ENCODE assay signal across 8 cellular contexts in the genomic region with DNA sequence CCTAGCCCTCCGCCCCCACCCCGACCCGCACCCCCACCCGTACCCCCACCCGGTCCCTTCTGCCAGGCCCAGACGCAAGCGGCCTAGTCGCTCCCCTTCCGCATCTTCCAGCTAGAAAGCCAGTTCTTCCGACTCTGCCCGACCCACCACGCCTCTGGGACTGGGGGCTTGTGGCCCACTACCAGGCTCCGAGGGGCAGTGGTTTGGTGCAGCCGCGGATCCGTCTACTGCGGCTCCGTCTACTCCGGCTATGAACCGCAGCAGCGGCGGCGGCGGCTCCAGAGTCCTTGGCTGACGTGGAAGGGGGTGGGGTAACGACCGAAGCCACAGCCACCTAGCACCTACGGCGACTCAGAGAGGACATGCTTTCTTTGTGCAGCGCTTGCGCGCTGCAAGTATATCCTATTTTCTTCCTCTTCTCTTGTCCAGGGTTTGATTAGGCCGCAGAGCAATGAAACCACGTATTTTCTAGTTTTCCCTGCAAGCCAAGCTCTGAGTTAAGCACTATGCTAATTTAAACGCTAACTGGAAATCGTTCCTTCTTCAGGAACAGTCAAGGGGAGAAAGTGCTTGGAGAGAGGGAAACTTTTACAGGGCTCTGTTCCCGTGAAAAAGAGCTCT. TPM values are rescaled to one million over a fixed set of nuclear protein-coding genes. Genes with fewer than 3 reads are reported as not detected.
A peak's percentile ranks its signal among the peaks of the same experiment; 100 is the strongest.
DNase-seq lines count a peak whose midpoint lies in the region; TF ChIP-seq lines count a peak whose summit lies in the region.

A gene with protein sequence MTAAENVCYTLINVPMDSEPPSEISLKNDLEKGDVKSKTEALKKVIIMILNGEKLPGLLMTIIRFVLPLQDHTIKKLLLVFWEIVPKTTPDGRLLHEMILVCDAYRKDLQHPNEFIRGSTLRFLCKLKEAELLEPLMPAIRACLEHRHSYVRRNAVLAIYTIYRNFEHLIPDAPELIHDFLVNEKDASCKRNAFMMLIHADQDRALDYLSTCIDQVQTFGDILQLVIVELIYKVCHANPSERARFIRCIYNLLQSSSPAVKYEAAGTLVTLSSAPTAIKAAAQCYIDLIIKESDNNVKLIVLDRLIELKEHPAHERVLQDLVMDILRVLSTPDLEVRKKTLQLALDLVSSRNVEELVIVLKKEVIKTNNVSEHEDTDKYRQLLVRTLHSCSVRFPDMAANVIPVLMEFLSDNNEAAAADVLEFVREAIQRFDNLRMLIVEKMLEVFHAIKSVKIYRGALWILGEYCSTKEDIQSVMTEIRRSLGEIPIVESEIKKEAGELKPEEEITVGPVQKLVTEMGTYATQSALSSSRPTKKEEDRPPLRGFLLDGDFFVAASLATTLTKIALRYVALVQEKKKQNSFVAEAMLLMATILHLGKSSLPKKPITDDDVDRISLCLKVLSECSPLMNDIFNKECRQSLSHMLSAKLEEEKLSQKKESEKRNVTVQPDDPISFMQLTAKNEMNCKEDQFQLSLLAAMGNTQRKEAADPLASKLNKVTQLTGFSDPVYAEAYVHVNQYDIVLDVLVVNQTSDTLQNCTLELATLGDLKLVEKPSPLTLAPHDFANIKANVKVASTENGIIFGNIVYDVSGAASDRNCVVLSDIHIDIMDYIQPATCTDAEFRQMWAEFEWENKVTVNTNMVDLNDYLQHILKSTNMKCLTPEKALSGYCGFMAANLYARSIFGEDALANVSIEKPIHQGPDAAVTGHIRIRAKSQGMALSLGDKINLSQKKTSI (minus strand): TSS at position 252 of the 621 bp plus-strand sequence. CDS start 883 bp downstream, outside the sequence.

- CTCF ChIA-PET in HEK293T (lab: Yijun Ruan, JAX), result no interaction called here

- no peak for TF ChIP-seq CTCF in suprapubic skin (IDR thresholded peaks at IDR 0.05)

- H3K36me3 ChIP-seq in suprapubic skin, result peaks cover 41% of the 10 kb centered on the region

- POLR2A ChIA-PET in HEK293T (lab: Yijun Ruan, JAX), result interaction anchor here (0.6 to 1.6 kb wide), 9 partner anchors 14 to 392 kb away, joined by 3 to 9 read pairs (median 3); a partner anchor contains a TSS

- no peaks in the 10 kb centered on the region for H3K9me3 ChIP-seq in suprapubic skin

- TF ChIP-seq POLR2A in suprapubic skin (IDR thresholded peaks at IDR 0.05), result peak in 1 of 2 donors; percentile 84

- H3K27ac ChIP-seq in suprapubic skin, result peak within 1 kb of the TSS; percentile 92

- DNase-seq in GF-D8 (lab: John Stamatoyannopoulos, UW) (peak; percentile 63), HEK293T (ENCODE audit: extremely low spot score) (peak; percentile 82), MV-4-11 (lab: John Stamatoyannopoulos, UW) (peak; percentile 91), SK-MEL-5 (ENCODE audit: low read depth, low spot score) (peak; percentile 90), germinal center (ENCODE audit: low spot score) (peak; percentile 85), nucleus accumbens (lab: John Stamatoyannopoulos, UW) (peak; percentile 30 to 95 (median 86)), suprapubic skin (ENCODE audit: low spot score in 2 of 2) (peak; percentile 94 to 95)
- peak; percentile 92 for DNase-seq in activated naive CD4-positive, alpha-beta T cell treated with Interleukin-2 at 50 U/mL for 16 hours

- no peak for TF ChIP-seq EP300 in suprapubic skin (IDR thresholded peaks at IDR 0.05)

- WGBS in suprapubic skin, result 0% methylated on average over 21 of the region's 37 CpGs

- peaks cover 34% of the 10 kb centered on the region for H3K4me1 ChIP-seq in suprapubic skin

- in situ Hi-C loops in SK-MEL-5 (cut with HindIII; ENCODE audit: low pct_unique_long_range_greater_than_20kb, low sequenced_read_pairs), result no loop called here

- peak within 1 kb of the TSS; percentile 94 for H3K4me3 ChIP-seq in suprapubic skin

- no peaks in the 10 kb centered on the region for H3K27me3 ChIP-seq in suprapubic skin

TF ChIP-seq in HEK293T, 16 proteins besides CTCF, POLR2A, EP300 and RAD21:
- TF ChIP-seq BHLHE40 (IDR thresholded peaks at IDR 0.05; ENCODE audit: borderline replicate concordance) (no peak), ELF4 (IDR thresholded peaks at IDR 0.05) (peak; percentile 21; the same call in 1 of the 2 replicates), ZNF384 (IDR thresholded peaks at IDR 0.05) (no peak), SUZ12 (IDR thresholded peaks at IDR 0.05) (no peak)

RNA-seq across cellular contexts. Expression of the gene that starts here (rescaled TPM):
- total RNA-seq in SK-MEL-5 (2014; rRNA removed; shearing (Covaris generic)), result 195 and 215 TPM in 2 replicates
- polyA plus RNA-seq in SK-MEL-5 (2015; cell fraction: cytosol; rRNA removed), result 92.8 and 131 TPM in 2 replicates
- polyA plus RNA-seq in SK-MEL-5 (2015; cell fraction: nucleus; rRNA removed), result 145 and 148 TPM in 2 replicates
- total RNA-seq in suprapubic skin, result 10 to 100 TPM; 62.8 to 66.0 (median 64.8) TPM

Comparison
In these comparisons a context has a peak if more than half of its experiments do, and no peak if none do; other contexts are left out.
1. Peak in every context shown above with its lines: DNase-seq, H3K4me3 ChIP-seq and H3K27ac ChIP-seq.